In genomic region chr10:100089241-100089640, GRCh38 we compare ENCODE assay signal across 38 cellular contexts. TPM values are rescaled to one million over a fixed set of nuclear protein-coding genes. Genes with fewer than 3 reads are reported as not detected.
"Had no signal": no experiment of that assay in that cellular context is flagged by ENCODE, and none has a peak within 500 bp of the region (broad histone marks: within the 10 kb centered on the region; RNA-seq: fewer than 3 reads in every experiment).

No MANE protein-coding gene starts in this region.

- H3K9me3 ChIP-seq: MG63 had no signal

- H3K4me2 ChIP-seq: KMS-11 had no signal

- H3K27ac ChIP-seq: KMS-11 had no signal

- DNase-seq: Karpas-422, Kasumi-1, KG1, MG63, MM.1S, MV-4-11, NCI-H1048, NCI-H1092, NCI-H1092 treated with DMSO at 0.1 percent for 48 hours, NCI-H1105, NCI-H1105 treated with DMSO at 0.1 percent for 48 hours, NCI-H1417, NCI-H1417 treated with DMSO at 0.1 percent for 48 hours, NCI-H1436, NCI-H1436 treated with DMSO at 0.1 percent for 48 hours, NCI-H146, NCI-H1694, NCI-H1694 treated with DMSO at 0.1 percent for 48 hours, NCI-H187, NCI-H187 treated with DMSO at 0.1 percent for 48 hours, NCI-H1930, NCI-H2029, NCI-H2029 treated with DMSO at 0.1 percent for 48 hours, NCI-H2081, NCI-H2081 treated with DMSO at 0.1 percent for 48 hours, NCI-H2107, NCI-H2171, NCI-H2171 treated with DMSO at 0.1 percent for 48 hours, NCI-H2227 treated with DMSO at 0.1 percent for 48 hours, NCI-H226, NCI-H345, NCI-H446, NCI-H446 treated with DMSO at 0.1 percent for 48 hours had no signal

- H3K36me3 ChIP-seq: MG63 had no signal

- H3K27me3 ChIP-seq: MG63 had no signal

- H3K9ac ChIP-seq: KMS-11 had no signal

- H3K4me3 ChIP-seq: MG63 had no signal

RNA-seq across cellular contexts. Expression of gene CPN1, which starts 7.6 kb away (rescaled TPM):
- total RNA-seq: LHCN-M2, M059J, MCF 10A, NCI-H460 had no signal
